ENCODE assay signal across 11 cellular contexts in the genomic region with DNA sequence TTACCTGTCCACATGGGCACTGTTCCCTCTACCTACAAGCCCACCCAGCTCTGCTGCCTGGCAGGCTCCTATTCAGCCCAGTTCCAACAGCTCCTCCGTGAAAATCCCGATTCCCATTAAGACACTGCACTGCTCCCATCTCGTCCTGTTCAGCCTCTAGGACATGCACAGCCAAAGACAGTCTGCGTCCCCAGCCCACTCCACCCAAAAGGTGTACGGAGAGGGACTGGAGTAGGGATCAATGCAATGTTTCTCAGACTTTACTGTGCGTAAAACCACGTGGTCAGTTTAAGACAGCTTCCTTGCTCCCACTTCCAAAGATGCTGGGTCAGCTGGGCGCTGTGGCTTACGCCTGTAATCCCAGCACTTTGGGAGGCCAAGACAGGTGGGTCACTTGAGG. TPM values are rescaled to one million over a fixed set of nuclear protein-coding genes. Genes with fewer than 3 reads are reported as not detected.
"Had no signal": no experiment of that assay in that cellular context is flagged by ENCODE, and none has a peak within 500 bp of the region (broad histone marks: within the 10 kb centered on the region; RNA-seq: fewer than 3 reads in every experiment).

No MANE protein-coding gene starts in this region.

- H3K27ac Mint-ChIP-seq: activated naive CD8-positive, alpha-beta T cell treated with anti-CD3 and anti-CD28 coated beads, Interleukin-2, amount 10 ng/mL, durations not matched to agents 7 days and 5 days; activated T-helper 1 cell treated with anti-CD3 and anti-CD28 coated beads, Interleukin-12 subunit alpha, Interleukin-12 subunit beta, Interleukin-2, Interleukin-4 antibody, amounts not matched to agents 30 ng/mL and 10 ng/mL and 1 ng/mL, durations not matched to agents 14 hours and 24 hours and 36 hours had no signal

- H3K4me1 ChIP-seq: SJCRH30 had no signal

- H3K4me3 Mint-ChIP-seq: activated naive CD8-positive, alpha-beta T cell treated with anti-CD3 and anti-CD28 coated beads, Interleukin-2, amount 10 ng/mL, durations not matched to agents 7 days and 5 days; activated T-helper 1 cell treated with anti-CD3 and anti-CD28 coated beads, Interleukin-12 subunit alpha, Interleukin-12 subunit beta, Interleukin-2, Interleukin-4 antibody, amounts not matched to agents 30 ng/mL and 10 ng/mL and 1 ng/mL, durations not matched to agents 14 hours and 24 hours and 36 hours had no signal

- H3K27ac ChIP-seq: ovary, SJCRH30 had no signal

- H3K36me3 Mint-ChIP-seq: activated naive CD8-positive, alpha-beta T cell treated with anti-CD3 and anti-CD28 coated beads, Interleukin-2, amount 10 ng/mL, durations not matched to agents 7 days and 5 days had no signal

- H3K9me3 ChIP-seq: ovary, SJCRH30, upper lobe of left lung had no signal

- H3K9me3 Mint-ChIP-seq: activated T-helper 1 cell treated with anti-CD3 and anti-CD28 coated beads, Interleukin-12 subunit alpha, Interleukin-12 subunit beta, Interleukin-2, Interleukin-4 antibody, amounts not matched to agents 30 ng/mL and 10 ng/mL and 1 ng/mL, durations not matched to agents 14 hours and 24 hours and 36 hours had no signal

- H3K4me1 Mint-ChIP-seq: activated naive CD8-positive, alpha-beta T cell treated with anti-CD3 and anti-CD28 coated beads, Interleukin-2, amount 10 ng/mL, durations not matched to agents 7 days and 5 days had no signal

- DNase-seq: activated CD4-positive, alpha-beta T cell treated with anti-CD3 and anti-CD28 coated beads, Interleukin-2, amount 50 U/mL, for 1 hour; activated CD8-positive, alpha-beta memory T cell treated with anti-CD3 and anti-CD28 coated beads for 24 hours; activated naive CD8-positive, alpha-beta T cell treated with anti-CD3 and anti-CD28 coated beads, Interleukin-2, amount 10 ng/mL, durations not matched to agents 7 days and 5 days; hippocampal formation; ovary; SJCRH30; stimulated activated CD4-positive, alpha-beta T cell treated with anti-CD3 and anti-CD28 coated beads, Interleukin-1b, Interleukin-23, amount 100 ng/mL, for 48 hours; SW 1271; upper lobe of left lung had no signal

- H3K36me3 ChIP-seq: ovary, SJCRH30, upper lobe of left lung had no signal

- H3K27me3 ChIP-seq: ovary, SJCRH30, upper lobe of left lung had no signal

- H3K4me3 ChIP-seq: ovary, SJCRH30, upper lobe of left lung had no signal

RNA-seq across cellular contexts. Expression of a gene that starts 19.9 kb away (rescaled TPM):
- total RNA-seq: activated T-helper 1 cell treated with anti-CD3 and anti-CD28 coated beads, Interleukin-12 subunit alpha, Interleukin-12 subunit beta, Interleukin-2, Interleukin-4 antibody, amounts not matched to agents 30 ng/mL and 10 ng/mL and 1 ng/mL, durations not matched to agents 14 hours and 24 hours and 36 hours; myocyte had no signal
